1 cellular context compared by ENCODE assay signal in the genomic region with DNA sequence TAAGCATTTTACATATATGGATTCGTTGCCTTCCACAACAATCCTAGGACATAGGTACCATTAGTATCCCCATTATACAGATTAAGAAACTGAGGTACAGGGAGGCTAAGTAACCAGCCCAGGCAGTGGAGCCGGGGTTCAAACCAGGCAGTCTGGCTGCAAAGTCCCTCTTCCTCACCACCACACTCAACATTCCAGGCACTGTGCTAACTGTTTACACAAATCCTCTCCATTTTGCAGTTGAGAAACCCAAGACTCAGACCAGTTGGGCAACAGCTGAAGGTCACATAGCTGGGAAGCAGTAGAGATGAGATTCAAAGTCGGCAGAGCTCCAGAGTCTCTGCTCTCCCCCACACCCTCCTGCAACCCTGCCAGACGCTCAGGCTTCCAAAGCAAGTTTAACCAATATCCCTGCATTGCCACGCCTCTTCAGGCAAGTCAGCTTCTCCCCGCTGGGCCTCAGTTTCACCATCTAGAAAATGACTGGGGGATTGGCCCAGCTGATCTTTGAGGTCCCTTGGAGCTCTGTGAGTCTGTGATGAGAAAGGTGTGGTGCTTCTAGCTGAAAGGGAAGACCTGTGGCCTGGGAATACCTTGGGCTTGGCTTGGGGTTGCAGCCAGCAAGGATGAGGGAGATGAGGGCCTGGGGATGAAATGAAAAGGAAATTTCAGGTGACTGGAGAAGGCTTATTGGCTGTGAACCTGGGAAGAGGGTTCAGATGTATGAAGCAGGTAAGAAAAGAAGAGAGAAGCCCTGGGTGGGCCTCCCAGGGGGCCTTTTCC.
TF ChIP-seq lines count a peak whose summit lies in the region.

No MANE protein-coding gene starts in this region.

TF ChIP-seq in HepG2, 621 proteins besides CTCF, POLR2A, EP300 and RAD21 (continued from another document and continues in another):
- TF ChIP-seq HNF1A (IDR thresholded peaks at IDR 0.05; ENCODE audit: low read depth) (peak; percentile 52), HNF1A (CRISPR knock-in tag; IDR thresholded peaks at IDR 0.05; ENCODE audit: borderline replicate concordance) (peak; percentile 83; the same call in 1 of the 2 replicates), HMG20B (CRISPR knock-in tag; conservative IDR thresholded peaks at IDR 0.05) (peak; percentile 96), ZSCAN12 (CRISPR knock-in tag; IDR thresholded peaks at IDR 0.05) (0 out of 2 replicates have a peak, but pooled peaks have one; percentile 77), RFX1 (IDR thresholded peaks at IDR 0.05) (no peak), ZNF232 (CRISPR knock-in tag; IDR thresholded peaks at IDR 0.05; ENCODE audit: borderline replicate concordance) (peak; percentile 90; the same call in 1 of the 2 replicates), MLXIP (CRISPR knock-in tag; IDR thresholded peaks at IDR 0.05; ENCODE audit: borderline replicate concordance) (no peak), HIVEP1 (CRISPR knock-in tag; IDR thresholded peaks at IDR 0.05) (no peak; the same call in 1 of the 2 replicates), SMARCC2 (IDR thresholded peaks at IDR 0.05) (no peak), TMF1 (CRISPR knock-in tag; IDR thresholded peaks at IDR 0.05; ENCODE audit: low read depth) (no peak), CHD2 (IDR thresholded peaks at IDR 0.05; ENCODE audit: low read depth, low read length) (no peak), ZNF839 (CRISPR knock-in tag; IDR thresholded peaks at IDR 0.05; ENCODE audit: borderline replicate concordance) (no peak), HOXA5 (CRISPR knock-in tag; IDR thresholded peaks at IDR 0.05) (peak; percentile 95), ARID2 (CRISPR knock-in tag; IDR thresholded peaks at IDR 0.05; ENCODE audit: borderline replicate concordance) (peak; percentile 95; the same call in 1 of the 2 replicates), ONECUT2 (CRISPR knock-in tag; IDR thresholded peaks at IDR 0.05) (peak; percentile 64; the same call in 1 of the 2 replicates), TAF1 (CRISPR knock-in tag; IDR thresholded peaks at IDR 0.05) (no peak), SATB2 (CRISPR knock-in tag; IDR thresholded peaks at IDR 0.05) (no peak), RBAK (CRISPR knock-in tag; IDR thresholded peaks at IDR 0.05) (no peak), CHD4 (IDR thresholded peaks at IDR 0.05; ENCODE audit: borderline replicate concordance, low read length) (peak; percentile 100), NFATC3 (CRISPR knock-in tag; IDR thresholded peaks at IDR 0.05) (0 out of 2 replicates have a peak, but pooled peaks have one; percentile 24), DR1 (CRISPR knock-in tag; IDR thresholded peaks at IDR 0.05) (no peak), SRY (CRISPR knock-in tag; IDR thresholded peaks at IDR 0.05) (no peak), ZEB1 (IDR thresholded peaks at IDR 0.05; ENCODE audit: insufficient replicate concordance, low read depth) (peak; percentile 56), ZNF747 (CRISPR knock-in tag; IDR thresholded peaks at IDR 0.05; ENCODE audit: borderline replicate concordance) (peak; percentile 36; the same call in 1 of the 2 replicates), SKI (IDR thresholded peaks at IDR 0.05; ENCODE audit: partially characterized antibody) (peak; percentile 96), PAWR (CRISPR knock-in tag; IDR thresholded peaks at IDR 0.05; ENCODE audit: borderline replicate concordance) (no peak)
- TF ChIP-seq, protein P1, sequence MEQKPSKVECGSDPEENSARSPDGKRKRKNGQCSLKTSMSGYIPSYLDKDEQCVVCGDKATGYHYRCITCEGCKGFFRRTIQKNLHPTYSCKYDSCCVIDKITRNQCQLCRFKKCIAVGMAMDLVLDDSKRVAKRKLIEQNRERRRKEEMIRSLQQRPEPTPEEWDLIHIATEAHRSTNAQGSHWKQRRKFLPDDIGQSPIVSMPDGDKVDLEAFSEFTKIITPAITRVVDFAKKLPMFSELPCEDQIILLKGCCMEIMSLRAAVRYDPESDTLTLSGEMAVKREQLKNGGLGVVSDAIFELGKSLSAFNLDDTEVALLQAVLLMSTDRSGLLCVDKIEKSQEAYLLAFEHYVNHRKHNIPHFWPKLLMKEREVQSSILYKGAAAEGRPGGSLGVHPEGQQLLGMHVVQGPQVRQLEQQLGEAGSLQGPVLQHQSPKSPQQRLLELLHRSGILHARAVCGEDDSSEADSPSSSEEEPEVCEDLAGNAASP (CRISPR knock-in tag; IDR thresholded peaks at IDR 0.05; ENCODE audit: borderline replicate concordance): peak; percentile 97
- TF ChIP-seq, protein P2, sequence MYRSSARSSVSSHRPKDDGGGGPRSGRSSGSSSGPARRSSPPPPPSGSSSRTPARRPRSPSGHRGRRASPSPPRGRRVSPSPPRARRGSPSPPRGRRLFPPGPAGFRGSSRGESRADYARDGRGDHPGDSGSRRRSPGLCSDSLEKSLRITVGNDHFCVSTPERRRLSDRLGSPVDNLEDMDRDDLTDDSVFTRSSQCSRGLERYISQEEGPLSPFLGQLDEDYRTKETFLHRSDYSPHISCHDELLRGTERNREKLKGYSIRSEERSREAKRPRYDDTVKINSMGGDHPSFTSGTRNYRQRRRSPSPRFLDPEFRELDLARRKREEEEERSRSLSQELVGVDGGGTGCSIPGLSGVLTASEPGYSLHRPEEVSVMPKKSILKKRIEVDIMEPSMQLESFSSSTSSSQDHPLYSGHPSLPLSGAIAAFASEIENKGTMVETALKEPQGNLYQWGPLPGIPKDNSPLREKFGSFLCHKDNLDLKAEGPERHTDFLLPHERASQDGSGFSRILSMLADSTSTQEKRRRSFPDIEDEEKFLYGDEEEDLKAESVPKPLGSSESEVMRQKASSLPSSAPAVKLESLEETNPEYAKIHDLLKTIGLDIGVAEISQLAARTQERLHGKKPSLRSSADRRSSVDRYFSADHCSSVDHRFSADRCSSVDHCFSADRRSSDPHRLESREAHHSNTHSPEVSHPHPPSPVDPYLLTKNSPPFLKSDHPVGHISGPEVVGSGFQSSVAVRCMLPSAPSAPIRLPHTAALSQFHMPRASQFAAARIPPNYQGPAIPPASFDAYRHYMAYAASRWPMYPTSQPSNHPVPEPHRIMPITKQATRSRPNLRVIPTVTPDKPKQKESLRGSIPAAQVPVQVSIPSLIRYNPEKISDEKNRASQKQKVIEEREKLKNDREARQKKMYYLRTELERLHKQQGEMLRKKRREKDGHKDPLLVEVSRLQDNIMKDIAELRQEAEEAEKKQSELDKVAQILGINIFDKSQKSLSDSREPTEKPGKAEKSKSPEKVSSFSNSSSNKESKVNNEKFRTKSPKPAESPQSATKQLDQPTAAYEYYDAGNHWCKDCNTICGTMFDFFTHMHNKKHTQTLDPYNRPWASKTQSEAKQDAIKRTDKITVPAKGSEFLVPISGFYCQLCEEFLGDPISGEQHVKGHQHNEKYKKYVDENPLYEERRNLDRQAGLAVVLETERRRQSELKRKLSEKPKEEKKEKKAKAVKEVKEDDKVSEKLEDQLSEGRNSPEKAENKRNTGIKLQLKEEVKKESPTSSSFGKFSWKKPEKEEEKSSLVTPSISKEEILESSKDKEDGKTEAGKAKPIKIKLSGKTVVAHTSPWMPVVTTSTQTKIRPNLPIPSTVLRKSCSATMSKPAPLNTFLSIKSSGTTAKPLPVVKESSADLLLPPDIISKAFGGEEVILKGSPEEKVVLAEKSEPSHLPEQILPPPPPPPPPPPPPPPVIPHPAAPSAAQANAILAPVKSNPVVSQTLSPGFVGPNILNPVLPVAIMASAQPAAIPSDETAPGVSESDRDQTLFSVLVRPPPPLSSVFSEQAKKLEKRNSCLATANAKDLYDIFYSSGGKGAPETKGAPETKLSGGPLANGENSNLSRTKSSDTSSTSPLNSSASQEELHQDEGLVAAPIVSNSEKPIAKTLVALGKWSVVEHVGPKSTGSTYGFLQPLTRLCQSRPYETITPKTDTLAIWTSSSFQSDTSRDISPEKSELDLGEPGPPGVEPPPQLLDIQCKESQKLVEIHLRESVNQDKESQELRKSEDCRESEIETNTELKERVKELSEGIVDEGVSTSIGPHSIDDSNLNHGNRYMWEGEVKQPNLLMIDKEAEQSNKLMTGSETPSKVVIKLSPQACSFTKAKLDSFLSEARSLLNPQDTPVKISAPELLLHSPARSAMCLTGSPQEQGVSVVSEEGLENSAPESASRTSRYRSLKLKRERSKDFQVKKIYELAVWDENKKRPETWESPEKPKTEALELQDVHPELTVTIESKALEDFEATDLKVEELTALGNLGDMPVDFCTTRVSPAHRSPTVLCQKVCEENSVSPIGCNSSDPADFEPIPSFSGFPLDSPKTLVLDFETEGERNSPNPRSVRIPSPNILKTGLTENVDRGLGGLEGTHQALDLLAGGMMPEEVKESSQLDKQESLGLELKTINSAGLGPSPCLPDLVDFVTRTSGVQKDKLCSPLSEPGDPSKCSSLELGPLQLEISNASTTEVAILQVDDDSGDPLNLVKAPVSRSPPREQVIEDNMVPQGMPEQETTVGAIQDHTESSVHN (CRISPR knock-in tag; IDR thresholded peaks at IDR 0.05): peak; percentile 70; the same call in 1 of the 2 replicates
- TF ChIP-seq, protein P3, sequence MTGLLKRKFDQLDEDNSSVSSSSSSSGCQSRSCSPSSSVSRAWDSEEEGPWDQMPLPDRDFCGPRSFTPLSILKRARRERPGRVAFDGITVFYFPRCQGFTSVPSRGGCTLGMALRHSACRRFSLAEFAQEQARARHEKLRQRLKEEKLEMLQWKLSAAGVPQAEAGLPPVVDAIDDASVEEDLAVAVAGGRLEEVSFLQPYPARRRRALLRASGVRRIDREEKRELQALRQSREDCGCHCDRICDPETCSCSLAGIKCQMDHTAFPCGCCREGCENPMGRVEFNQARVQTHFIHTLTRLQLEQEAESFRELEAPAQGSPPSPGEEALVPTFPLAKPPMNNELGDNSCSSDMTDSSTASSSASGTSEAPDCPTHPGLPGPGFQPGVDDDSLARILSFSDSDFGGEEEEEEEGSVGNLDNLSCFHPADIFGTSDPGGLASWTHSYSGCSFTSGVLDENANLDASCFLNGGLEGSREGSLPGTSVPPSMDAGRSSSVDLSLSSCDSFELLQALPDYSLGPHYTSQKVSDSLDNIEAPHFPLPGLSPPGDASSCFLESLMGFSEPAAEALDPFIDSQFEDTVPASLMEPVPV (CRISPR knock-in tag; IDR thresholded peaks at IDR 0.05): no peak
- TF ChIP-seq, protein P4, sequence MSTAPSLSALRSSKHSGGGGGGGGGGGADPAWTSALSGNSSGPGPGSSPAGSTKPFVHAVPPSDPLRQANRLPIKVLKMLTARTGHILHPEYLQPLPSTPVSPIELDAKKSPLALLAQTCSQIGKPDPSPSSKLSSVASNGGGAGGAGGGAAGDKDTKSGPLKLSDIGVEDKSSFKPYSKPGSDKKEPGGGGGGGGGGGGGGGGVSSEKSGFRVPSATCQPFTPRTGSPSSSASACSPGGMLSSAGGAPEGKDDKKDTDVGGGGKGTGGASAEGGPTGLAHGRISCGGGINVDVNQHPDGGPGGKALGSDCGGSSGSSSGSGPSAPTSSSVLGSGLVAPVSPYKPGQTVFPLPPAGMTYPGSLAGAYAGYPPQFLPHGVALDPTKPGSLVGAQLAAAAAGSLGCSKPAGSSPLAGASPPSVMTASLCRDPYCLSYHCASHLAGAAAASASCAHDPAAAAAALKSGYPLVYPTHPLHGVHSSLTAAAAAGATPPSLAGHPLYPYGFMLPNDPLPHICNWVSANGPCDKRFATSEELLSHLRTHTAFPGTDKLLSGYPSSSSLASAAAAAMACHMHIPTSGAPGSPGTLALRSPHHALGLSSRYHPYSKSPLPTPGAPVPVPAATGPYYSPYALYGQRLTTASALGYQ (CRISPR knock-in tag; IDR thresholded peaks at IDR 0.05): peak; percentile 95
- TF ChIP-seq, protein P5, sequence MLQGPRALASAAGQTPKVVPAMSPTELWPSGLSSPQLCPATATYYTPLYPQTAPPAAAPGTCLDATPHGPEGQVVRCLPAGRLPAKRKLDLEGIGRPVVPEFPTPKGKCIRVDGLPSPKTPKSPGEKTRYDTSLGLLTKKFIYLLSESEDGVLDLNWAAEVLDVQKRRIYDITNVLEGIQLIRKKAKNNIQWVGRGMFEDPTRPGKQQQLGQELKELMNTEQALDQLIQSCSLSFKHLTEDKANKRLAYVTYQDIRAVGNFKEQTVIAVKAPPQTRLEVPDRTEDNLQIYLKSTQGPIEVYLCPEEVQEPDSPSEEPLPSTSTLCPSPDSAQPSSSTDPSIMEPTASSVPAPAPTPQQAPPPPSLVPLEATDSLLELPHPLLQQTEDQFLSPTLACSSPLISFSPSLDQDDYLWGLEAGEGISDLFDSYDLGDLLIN (CRISPR knock-in tag; IDR thresholded peaks at IDR 0.05; ENCODE audit: borderline replicate concordance): no peak
